14 cellular contexts compared by ENCODE assay signal in the genomic region with DNA sequence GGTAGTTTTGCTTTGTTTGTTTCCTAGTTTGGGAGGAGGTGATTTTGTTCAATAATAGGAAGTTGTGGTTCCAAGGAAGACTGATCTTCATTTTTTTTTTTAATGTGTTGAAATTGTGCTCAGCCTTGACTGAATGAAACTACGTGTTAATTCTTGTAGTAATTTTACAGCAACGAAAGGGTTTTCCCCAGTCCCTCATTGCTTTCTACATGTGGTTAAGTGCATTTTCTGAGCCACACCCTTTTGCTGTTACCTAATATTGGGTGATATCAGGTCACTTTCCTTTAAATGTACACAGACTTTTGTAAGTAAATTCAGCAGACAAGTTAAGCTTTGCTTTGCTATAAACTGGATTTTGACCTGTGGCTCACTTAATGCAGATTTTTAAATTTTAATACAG.
DNase-seq lines count a peak whose midpoint lies in the region; ATAC-seq, FAIRE-seq and TF ChIP-seq lines count a peak whose summit lies in the region.
"Had no signal": no experiment of that assay in that cellular context is flagged by ENCODE, and none has a peak within 500 bp of the region (broad histone marks: within the 10 kb centered on the region; RNA-seq: fewer than 3 reads in every experiment).

No MANE protein-coding gene starts in this region.

- H3K27me3 ChIP-seq in bronchial epithelial cell (ENCODE audit: control insufficient read depth, insufficient read depth, low read length) (no peaks in the 10 kb centered on the region), adrenal gland (no peaks in the 10 kb centered on the region), left ventricle myocardium inferior (ENCODE audit: low read depth) (no peaks in the 10 kb centered on the region), H9 (ENCODE audit: insufficient read depth, low read length) (no peaks in the 10 kb centered on the region)

- H3K36me3 ChIP-seq in bronchial epithelial cell (ENCODE audit: control insufficient read depth, insufficient read depth, low read length) (no peaks in the 10 kb centered on the region), adrenal gland (replicated peaks in 1 of 2) (no peaks in the 10 kb centered on the region), left ventricle myocardium inferior (peaks cover 20% of the 10 kb centered on the region)

- H3K9me3 ChIP-seq in adrenal gland (replicated peaks in 1 of 3): no peaks in the 10 kb centered on the region
- H3K9me3 ChIP-seq in left ventricle myocardium inferior (replicated peaks): peaks cover 8% of the 10 kb centered on the region
- no peaks in the 10 kb centered on the region for H3K9me3 ChIP-seq in H9 (ENCODE audit: control insufficient read depth, low read depth, low read length)

- H3K4me1 ChIP-seq in adrenal gland (replicated peaks in 1 of 2): no peaks in the 10 kb centered on the region
- no peaks in the 10 kb centered on the region for H3K4me1 ChIP-seq in left ventricle myocardium inferior
- no peaks in the 10 kb centered on the region for H3K4me1 ChIP-seq in H9 (ENCODE audit: insufficient read depth, low read length)

- no peak overlapping the region for H4K91ac ChIP-seq in H9 (ENCODE audit: insufficient read length, low read depth, low read length)

- H3K23me2 ChIP-seq in H9 (ENCODE audit: insufficient read length, low read depth, low read length, poor library complexity, severe bottlenecking): no peaks in the 10 kb centered on the region

- no peak overlapping the region for H3K9ac ChIP-seq in H9 (ENCODE audit: extremely low read depth, insufficient read length, low read length)

- no peak for FAIRE-seq in bronchial epithelial cell (lab: Jason Lieb, UNC)

- no peak overlapping the region for H2BK20ac ChIP-seq in H9 (ENCODE audit: low read depth, low read length, poor library complexity, severe bottlenecking)

- H3K23ac ChIP-seq in H9 (ENCODE audit: insufficient read length, low read depth, low read length): no peak overlapping the region

- H3K4me1 Mint-ChIP-seq in H9: peaks cover 9% of the 10 kb centered on the region in 2 experiments; a peak in 2 of 4 replicates
- H3K4me1 Mint-ChIP-seq: brain had no signal

- ATAC-seq in GM18498 (IDR thresholded peaks at IDR 0.05; ENCODE audit: unreplicated experiment) (peak; percentile 64), GM21526 (IDR thresholded peaks at IDR 0.05; ENCODE audit: low FRiP score, unreplicated experiment) (peak; percentile 66), HG03439 (IDR thresholded peaks at IDR 0.05; ENCODE audit: unreplicated experiment) (peak; percentile 72)

- H3K79me1 ChIP-seq in H9 (ENCODE audit: insufficient read depth, low read depth, low read length, poor library complexity, severe bottlenecking): no peaks in the 10 kb centered on the region

- no peak overlapping the region for H4K8ac ChIP-seq in H9 (replicated peaks; ENCODE audit: insufficient read length, low read depth, low read length)

- H3T11ph ChIP-seq in H9 (ENCODE audit: low read length): no peak overlapping the region

- no peak overlapping the region for H2BK15ac ChIP-seq in H9 (ENCODE audit: low read depth, low read length)

- no peak overlapping the region for H3K4ac ChIP-seq in H9 (ENCODE audit: low read depth, low read length)

- H3K27ac Mint-ChIP-seq in H9: no peak overlapping the region
- H3K27ac Mint-ChIP-seq: brain; HFFc6; stimulated activated naive CD8-positive, alpha-beta T cell treated with anti-CD3 and anti-CD28 coated beads, Interleukin-15, Interleukin-2, amounts not matched to agents 100 ng/mL and 50 ng/mL, for 24 hours had no signal

- H3K56ac ChIP-seq in H9 (ENCODE audit: insufficient read length, low read depth, low read length): no peak overlapping the region

- H3K18ac ChIP-seq in H9 (ENCODE audit: insufficient read length, low read depth, low read length): no peak overlapping the region

- H4K5ac ChIP-seq in H9 (ENCODE audit: insufficient read length, low read depth, low read length): no peak overlapping the region

- H3K79me2 ChIP-seq in H9 (ENCODE audit: insufficient read depth, low read length): no peaks in the 10 kb centered on the region

- H2AK5ac ChIP-seq in H9 (ENCODE audit: insufficient read length, low read length): no peak overlapping the region

- no peak overlapping the region for H3K27ac ChIP-seq in adrenal gland
- H3K27ac ChIP-seq in left ventricle myocardium inferior (replicated peaks): no peak overlapping the region
- H3K27ac ChIP-seq in H9 (ENCODE audit: insufficient read length, low read depth, low read length): no peak overlapping the region

- H2AFZ ChIP-seq in H9 (ENCODE audit: low read length): no peak overlapping the region

- peaks cover 4 to 20% (median 7%) of the 10 kb centered on the region in 3 experiments; a peak in 6 of 7 replicates for H3K36me3 Mint-ChIP-seq in H9 (ENCODE audit: insufficient read depth in 1 of 3, low read depth in 3 of 3)

- DNase-seq in bronchial epithelial cell (ENCODE audit: low read depth) (peak; percentile 95), pons (ENCODE audit: low spot score) (no peak), adrenal gland (no peak), left ventricle myocardium inferior (no peak), H9 (no peak)
- DNase-seq: C1 segment of cervical spinal cord, HFFc6, NCI-H82, T-helper 1 cell had no signal

- H3K14ac ChIP-seq in H9 (ENCODE audit: insufficient read depth, low read length): no peak overlapping the region

- whole genome bisulfite sequencing in adrenal gland, 4 donors: 76 to 84% (median 81%) methylated on average over 2 of the region's 2 CpGs
- WGBS in H9 (ENCODE audit: extremely low coverage, insufficient read length, low lambda C conversion rate): no CpG with 5 or more reads among the region's 2 CpGs

- TF ChIP-seq CTCF in bronchial epithelial cell (IDR thresholded peaks at IDR 0.05; ENCODE audit: insufficient read depth, low read length, severe bottlenecking): no peak
- no peak for TF ChIP-seq CTCF in adrenal gland (IDR thresholded peaks at IDR 0.05)
- no peak for TF ChIP-seq CTCF in left ventricle myocardium inferior (IDR thresholded peaks at IDR 0.05; ENCODE audit: borderline replicate concordance)
- no peak for TF ChIP-seq CTCF in H9 (conservative IDR thresholded peaks at IDR 0.05)

- H2BK12ac ChIP-seq in H9 (ENCODE audit: insufficient read length, low read depth, low read length): no peak overlapping the region

- H2BK120ac ChIP-seq in H9 (ENCODE audit: low read depth, low read length, poor library complexity, severe bottlenecking): no peak overlapping the region

- peaks cover 0 to 6% of the 10 kb centered on the region in 2 experiments; a peak in 2 of 5 replicates for H3K9me3 Mint-ChIP-seq in H9
- H3K9me3 Mint-ChIP-seq: HFFc6 had no signal

- no peak overlapping the region for H2BK5ac ChIP-seq in H9 (ENCODE audit: insufficient read length, low read length)

- H3K4me2 ChIP-seq in H9 (ENCODE audit: insufficient read depth, insufficient read length, low read length): no peak overlapping the region

- no peak for TF ChIP-seq POLR2A in adrenal gland (IDR thresholded peaks at IDR 0.05)

- H3K27me3 Mint-ChIP-seq in H9 (ENCODE audit: low read depth): no peaks in the 10 kb centered on the region
- H3K27me3 Mint-ChIP-seq: stimulated activated naive CD8-positive, alpha-beta T cell treated with anti-CD3 and anti-CD28 coated beads, Interleukin-15, Interleukin-2, amounts not matched to agents 100 ng/mL and 50 ng/mL, for 24 hours had no signal

- no peak overlapping the region for H3K4me3 ChIP-seq in bronchial epithelial cell (ENCODE audit: low read depth, low read length)
- H3K4me3 ChIP-seq in adrenal gland: no peak overlapping the region
- no peak overlapping the region for H3K4me3 ChIP-seq in left ventricle myocardium inferior

- H4K20me1 ChIP-seq in H9 (ENCODE audit: control insufficient read depth, insufficient read depth, insufficient read length): no peaks in the 10 kb centered on the region

- no peak overlapping the region for H3K4me3 Mint-ChIP-seq in H9
- H3K4me3 Mint-ChIP-seq: brain; HFFc6; stimulated activated naive CD8-positive, alpha-beta T cell treated with anti-CD3 and anti-CD28 coated beads, Interleukin-15, Interleukin-2, amounts not matched to agents 100 ng/mL and 50 ng/mL, for 24 hours had no signal

- intact Hi-C loops in adrenal gland (cut with DNase I) (no loop called here), left ventricle myocardium inferior (cut with micrococcal nuclease) (no loop called here)
